In the genomic region with DNA sequence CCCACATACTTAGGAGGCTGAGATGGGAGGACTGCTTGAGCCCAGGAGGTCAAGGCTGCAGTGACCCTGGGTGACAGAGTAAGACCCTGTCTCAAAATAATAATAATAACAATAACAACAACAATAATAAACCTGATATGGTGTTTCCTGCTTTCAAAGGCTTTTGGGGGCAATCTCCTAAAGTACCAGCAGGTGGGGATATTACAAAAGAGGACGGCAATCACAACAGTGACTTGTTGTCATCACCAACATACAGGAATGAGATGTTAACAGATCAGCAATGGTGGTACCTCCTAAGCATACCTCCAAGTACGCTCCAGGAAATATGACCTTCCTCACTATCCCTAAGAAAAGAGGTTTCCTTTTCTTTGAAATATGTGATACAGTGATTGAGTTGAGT, we compare ENCODE assay signal across 8 cellular contexts.
DNase-seq lines count a peak whose midpoint lies in the region; ATAC-seq, FAIRE-seq and TF ChIP-seq lines count a peak whose summit lies in the region.

No MANE protein-coding gene starts in this region.

- intact Hi-C loops in pancreas (cut with DNase I) = no loop called here

- no peak overlapping the region for H3K4me3 ChIP-seq in endodermal cell (ENCODE audit: low read length)
- no peak overlapping the region for H3K4me3 ChIP-seq in pancreas
- no peak overlapping the region for H3K4me3 ChIP-seq in MG63

- FAIRE-seq in pancreas (lab: Jason Lieb, UNC) = no peak

- H3K27me3 ChIP-seq in endodermal cell (ENCODE audit: control insufficient read depth, insufficient read depth, low read length, poor library complexity, severe bottlenecking) (no peaks in the 10 kb centered on the region), pancreas (no peaks in the 10 kb centered on the region), MG63 (peaks cover 4% of the 10 kb centered on the region; the same call in 1 of the 2 replicates)

- no peak overlapping the region for H3K27ac ChIP-seq in endodermal cell (ENCODE audit: low read depth, low read length)
- no peak overlapping the region for H3K27ac ChIP-seq in pancreas

- TF ChIP-seq CTCF in GM13977 (IDR thresholded peaks at IDR 0.05; ENCODE audit: extremely low read depth, insufficient read depth, missing control alignments) (peak; percentile 59), endodermal cell (conservative IDR thresholded peaks at IDR 0.05) (peak; percentile 84), pancreas (IDR thresholded peaks at IDR 0.05) (peak; percentile 10 to 34 (median 20))

- H3K27me3 Mint-ChIP-seq in endodermal cell (ENCODE audit: insufficient read depth) = no peaks in the 10 kb centered on the region

- no peak overlapping the region for H3K4me3 Mint-ChIP-seq in endodermal cell

- no peaks in the 10 kb centered on the region for H3K4me1 Mint-ChIP-seq in endodermal cell

- H3K4me1 ChIP-seq in endodermal cell (ENCODE audit: control insufficient read depth, insufficient read depth, low read length) (no peaks in the 10 kb centered on the region), pancreas (no peaks in the 10 kb centered on the region)

- DNase-seq in AG08396 (ENCODE audit: low spot score) (peak; percentile 18), GM13977 (ENCODE audit: low spot score) (peak; percentile 50), NCI-H526 (lab: John Stamatoyannopoulos, UW) (peak; percentile 16 to 49), endodermal cell (peak; percentile 70), pancreas (no peak), MG63 (no peak)
- DNase-seq in stimulated activated CD4-positive, alpha-beta T cell treated with anti-CD3 and anti-CD28 coated beads, Interleukin-4, amount 100 ng/mL, for 1 hour = no peak

- H3K36me3 ChIP-seq in endodermal cell (ENCODE audit: control insufficient read depth, insufficient read depth, low read length) = no peaks in the 10 kb centered on the region
- H3K36me3 ChIP-seq in pancreas = no peaks in the 10 kb centered on the region
- no peaks in the 10 kb centered on the region for H3K36me3 ChIP-seq in MG63

- H3K9me3 ChIP-seq in endodermal cell (ENCODE audit: control insufficient read depth, low read length) (no peaks in the 10 kb centered on the region), pancreas (no peaks in the 10 kb centered on the region), MG63 (no peaks in the 10 kb centered on the region)

- 14 to 50% methylated on average over 1 to 2 of the region's 2 CpGs for WGBS in endodermal cell (ENCODE audit: insufficient coverage in 1 of 2, insufficient read length in 1 of 2), 2 experiments
- WGBS in pancreas, 2 donors = 14% methylated on average over 2 of the region's 2 CpGs

- no peaks in the 10 kb centered on the region for H3K36me3 Mint-ChIP-seq in endodermal cell (ENCODE audit: low read depth)

- no peaks in the 10 kb centered on the region for H3K9me3 Mint-ChIP-seq in endodermal cell

- no peak overlapping the region for H3K27ac Mint-ChIP-seq in endodermal cell

- peak; percentile 86 for ATAC-seq in HG02884 (IDR thresholded peaks at IDR 0.05; ENCODE audit: unreplicated experiment)
- ATAC-seq in pancreas = peak in 1 of 4 donors; percentile 31

- H3K9ac ChIP-seq in endodermal cell (ENCODE audit: extremely low read depth, low read length, poor library complexity, severe bottlenecking) = no peak overlapping the region

- in situ Hi-C loops in GM13977 (cut with MboI; ENCODE audit: low pct_unique_long_range_greater_than_20kb, low sequenced_read_pairs, unreplicated experiment) = no loop called here

Comparison
In these comparisons a context has a peak if more than half of its experiments do, and no peak if none do; other contexts are left out.
1. DNase-seq: peak in AG08396 (single experiment), GM13977 (single experiment), NCI-H526 (2 of 2) and endodermal cell (single experiment); none in pancreas (0 of 6), MG63 (single experiment) and stimulated activated CD4-positive, alpha-beta T cell treated with anti-CD3 and anti-CD28 coated beads, Interleukin-4, amount 100 ng/mL, for 1 hour (single experiment).
2. CTCF ChIP-seq: peak in every context shown above with its lines; median percentile 84 in endodermal cell; 59 in GM13977; 20 in pancreas.